27 cellular contexts compared by ENCODE assay signal in the genomic region with DNA sequence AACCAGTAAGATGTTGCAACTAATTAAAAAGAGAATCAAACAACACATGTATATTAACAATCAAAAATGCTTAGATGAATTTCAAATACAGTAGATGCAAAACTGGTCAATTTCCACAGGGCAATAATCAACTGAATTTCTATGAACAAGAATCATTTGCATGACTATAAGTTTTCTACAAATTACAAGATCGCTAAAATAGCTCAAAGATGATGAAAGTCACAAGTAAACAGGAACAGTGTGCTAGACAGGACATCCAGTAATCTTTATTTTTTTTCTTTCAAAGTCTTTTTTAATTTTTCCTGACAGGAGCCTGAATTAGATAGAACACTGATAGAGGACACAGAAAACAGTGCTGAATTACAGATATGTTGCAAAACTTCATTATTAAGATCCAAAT.
A peak's percentile ranks its signal among the peaks of the same experiment; 100 is the strongest.
DNase-seq lines count a peak whose midpoint lies in the region; ATAC-seq, FAIRE-seq and TF ChIP-seq lines count a peak whose summit lies in the region.
"Had no signal": no experiment of that assay in that cellular context is flagged by ENCODE, and none has a peak within 500 bp of the region (broad histone marks: within the 10 kb centered on the region; RNA-seq: fewer than 3 reads in every experiment).

No MANE protein-coding gene starts in this region.

- DNase-seq in naive thymus-derived CD4-positive, alpha-beta T cell, result no peak
- no peak for DNase-seq in adrenal gland
- no peak for DNase-seq in HTR-8/SVneo (ENCODE audit: insufficient read length, low spot score)
- no peak for DNase-seq in colonic mucosa
- DNase-seq in NCI-H510A (lab: John Stamatoyannopoulos, UW), result no peak
- DNase-seq: activated CD4-positive, CD25-positive, alpha-beta regulatory T cell treated with anti-CD3 and anti-CD28 coated beads, Interleukin-2, amount 50 U/mL, for 72 hours; anterior cingulate cortex; C1 segment of cervical spinal cord; Caco-2; erythroblast; H9; heart left ventricle; lower lobe of right lung; mucosa of descending colon; NCI-H2081 treated with DMSO at 0.1 percent for 48 hours; NCI-H345; NCI-H774; OCI-M1; pancreas; stimulated activated CD4-positive, alpha-beta T cell treated with anti-CD3 and anti-CD28 coated beads, Interleukin-2, amount 100 ng/mL, for 48 hours; upper lobe of right lung had no signal

- H3K4me3 Mint-ChIP-seq in naive thymus-derived CD4-positive, alpha-beta T cell, result no peak overlapping the region
- H3K4me3 Mint-ChIP-seq: activated CD4-positive, alpha-beta memory T cell treated with anti-CD3 and anti-CD28 coated beads for 36 hours; activated T-helper 17 cell treated with anti-CD3 and anti-CD28 coated beads, Interleukin-2, amount 50 U/mL, for 72 hours; H9 had no signal

- H3K9ac ChIP-seq in OCI-LY1 (ENCODE audit: low read length) (no peak overlapping the region), colonic mucosa (ENCODE audit: low read depth in 2 of 2, low read length in 2 of 2) (no peak overlapping the region)

- H3K4me3 ChIP-seq in OCI-LY1 (ENCODE audit: low read depth, low read length, poor library complexity, severe bottlenecking), result no peak overlapping the region
- no peak overlapping the region for H3K4me3 ChIP-seq in naive thymus-derived CD4-positive, alpha-beta T cell (ENCODE audit: low read length)
- H3K4me3 ChIP-seq in adrenal gland, result no peak overlapping the region
- H3K4me3 ChIP-seq in colonic mucosa, result no peak overlapping the region
- H3K4me3 ChIP-seq: heart left ventricle, lower lobe of right lung, mucosa of descending colon, pancreas, upper lobe of right lung had no signal

- H3F3A ChIP-seq in OCI-LY1 (ENCODE audit: insufficient read depth, low read length), result no peaks in the 10 kb centered on the region

- peaks cover 22% of the 10 kb centered on the region for H3K4me1 ChIP-seq in OCI-LY1 (ENCODE audit: insufficient read depth, low read length, severe bottlenecking)
- H3K4me1 ChIP-seq in naive thymus-derived CD4-positive, alpha-beta T cell (ENCODE audit: control insufficient read depth in 2 of 2, insufficient read depth in 2 of 2, low read length in 2 of 2), result peaks cover 0 to 8% of the 10 kb centered on the region in 2 donors
- no peaks in the 10 kb centered on the region for H3K4me1 ChIP-seq in adrenal gland (replicated peaks in 1 of 2)
- no peaks in the 10 kb centered on the region for H3K4me1 ChIP-seq in colonic mucosa
- H3K4me1 ChIP-seq: Caco-2, lower lobe of right lung, pancreas, upper lobe of right lung had no signal

- peak overlapping the region; percentile 40 for H3K4me2 ChIP-seq in OCI-LY1 (ENCODE audit: low read length)

- H3K27me3 Mint-ChIP-seq in naive thymus-derived CD4-positive, alpha-beta T cell, result peaks cover 0 to 14% (median 3%) of the 10 kb centered on the region in 5 donors
- H3K27me3 Mint-ChIP-seq: activated CD4-positive, alpha-beta memory T cell treated with anti-CD3 and anti-CD28 coated beads for 36 hours; activated T-helper 17 cell treated with anti-CD3 and anti-CD28 coated beads, Interleukin-2, amount 50 U/mL, for 72 hours had no signal

- no peaks in the 10 kb centered on the region for H3K36me3 Mint-ChIP-seq in naive thymus-derived CD4-positive, alpha-beta T cell
- H3K36me3 Mint-ChIP-seq: activated CD4-positive, alpha-beta memory T cell treated with anti-CD3 and anti-CD28 coated beads for 36 hours; activated naive CD4-positive, alpha-beta T cell treated with anti-CD3 and anti-CD28 coated beads, Interleukin-2, amount 50 U/mL, for 72 hours had no signal

- H3K9me3 Mint-ChIP-seq in naive thymus-derived CD4-positive, alpha-beta T cell, result no peaks in the 10 kb centered on the region
- H3K9me3 Mint-ChIP-seq: activated CD4-positive, alpha-beta memory T cell treated with anti-CD3 and anti-CD28 coated beads for 36 hours; activated naive CD4-positive, alpha-beta T cell treated with anti-CD3 and anti-CD28 coated beads, Interleukin-2, amount 50 U/mL, for 72 hours; activated T-helper 17 cell treated with anti-CD3 and anti-CD28 coated beads, Interleukin-2, amount 50 U/mL, for 72 hours; H9 had no signal

- no peaks in the 10 kb centered on the region for H3K79me2 ChIP-seq in OCI-LY1 (ENCODE audit: insufficient read depth, low read length)

- TF ChIP-seq POLR2A in adrenal gland (IDR thresholded peaks at IDR 0.05), result no peak

- POLR2A ChIA-PET in naive thymus-derived CD4-positive, alpha-beta T cell (lab: Charles Lee), result no interaction called here

- no peaks in the 10 kb centered on the region for H3K27me3 ChIP-seq in OCI-LY1 (ENCODE audit: insufficient read depth, low read length)
- H3K27me3 ChIP-seq in naive thymus-derived CD4-positive, alpha-beta T cell (ENCODE audit: control insufficient read depth in 2 of 2, insufficient read depth in 2 of 2, low read length in 2 of 2), result no peaks in the 10 kb centered on the region
- no peaks in the 10 kb centered on the region for H3K27me3 ChIP-seq in adrenal gland
- no peaks in the 10 kb centered on the region for H3K27me3 ChIP-seq in colonic mucosa
- H3K27me3 ChIP-seq: heart left ventricle, pancreas, upper lobe of right lung had no signal

- peaks cover 0 to 4% (median 1%) of the 10 kb centered on the region in 7 donors for H3K4me1 Mint-ChIP-seq in naive thymus-derived CD4-positive, alpha-beta T cell
- H3K4me1 Mint-ChIP-seq: activated T-helper 17 cell treated with anti-CD3 and anti-CD28 coated beads, Interleukin-2, amount 50 U/mL, for 72 hours; H9 had no signal

- no peaks in the 10 kb centered on the region; the same call in 1 of the 2 replicates for H3K9me3 ChIP-seq in OCI-LY1 (ENCODE audit: low read length)
- H3K9me3 ChIP-seq in naive thymus-derived CD4-positive, alpha-beta T cell (ENCODE audit: control insufficient read depth in 2 of 3, low read length in 3 of 3), result no peaks in the 10 kb centered on the region
- H3K9me3 ChIP-seq in adrenal gland (replicated peaks in 1 of 3), result no peaks in the 10 kb centered on the region
- no peaks in the 10 kb centered on the region for H3K9me3 ChIP-seq in colonic mucosa
- H3K9me3 ChIP-seq: Caco-2, heart left ventricle, lower lobe of right lung, mucosa of descending colon, pancreas, upper lobe of right lung had no signal

- peak overlapping the region; percentile 86 for H3K27ac ChIP-seq in OCI-LY1 (ENCODE audit: low read depth, low read length, poor library complexity, severe bottlenecking)
- H3K27ac ChIP-seq in naive thymus-derived CD4-positive, alpha-beta T cell (ENCODE audit: low read depth, low read length), result no peak overlapping the region
- H3K27ac ChIP-seq in adrenal gland, result no peak overlapping the region
- no peak overlapping the region for H3K27ac ChIP-seq in colonic mucosa
- H3K27ac ChIP-seq: heart left ventricle, lower lobe of right lung, pancreas, upper lobe of right lung had no signal

- no peak overlapping the region for H2AFZ ChIP-seq in OCI-LY1 (ENCODE audit: low read length)

- CTCF ChIA-PET in naive thymus-derived CD4-positive, alpha-beta T cell (lab: Charles Lee), result interaction anchor here (0.5 kb wide), 1 partner anchor 316 kb away, joined by 3 read pairs; no protein-coding TSS in a partner anchor

- FAIRE-seq in HTR-8/SVneo (lab: Jason Lieb, UNC), result no peak
- FAIRE-seq: pancreas had no signal

- ATAC-seq in GM18909 (IDR thresholded peaks at IDR 0.05; ENCODE audit: poor library complexity, unreplicated experiment) (peak; percentile 4), HG02981 (IDR thresholded peaks at IDR 0.05; ENCODE audit: unreplicated experiment) (peak; percentile 10)
- ATAC-seq in naive thymus-derived CD4-positive, alpha-beta T cell, result peak; percentile 29
- ATAC-seq: heart left ventricle, lower lobe of right lung, upper lobe of right lung had no signal

- H3K9me2 ChIP-seq in OCI-LY1 (ENCODE audit: low read depth, low read length), result no peaks in the 10 kb centered on the region

- TF ChIP-seq CTCF in OCI-LY1 (IDR thresholded peaks at IDR 0.05; ENCODE audit: low read length) (no peak), adrenal gland (IDR thresholded peaks at IDR 0.05) (no peak), colonic mucosa (IDR thresholded peaks at IDR 0.05) (no peak)

- no peaks in the 10 kb centered on the region for H4K20me1 ChIP-seq in OCI-LY1 (ENCODE audit: insufficient read depth, low read length)

- H3K36me3 ChIP-seq in OCI-LY1 (ENCODE audit: insufficient read depth, low read length), result no peaks in the 10 kb centered on the region
- no peaks in the 10 kb centered on the region for H3K36me3 ChIP-seq in naive thymus-derived CD4-positive, alpha-beta T cell (ENCODE audit: control insufficient read depth in 2 of 3, insufficient read depth in 3 of 3, low read length in 3 of 3)
- H3K36me3 ChIP-seq in adrenal gland (replicated peaks in 1 of 2), result no peaks in the 10 kb centered on the region
- no peaks in the 10 kb centered on the region for H3K36me3 ChIP-seq in colonic mucosa
- H3K36me3 ChIP-seq: heart left ventricle, lower lobe of right lung, pancreas, upper lobe of right lung had no signal

- WGBS in adrenal gland, 4 donors, result 63 to 74% (median 71%) methylated on average over 1 of the region's 1 CpG

- intact Hi-C loops in naive thymus-derived CD4-positive, alpha-beta T cell (cut with micrococcal nuclease), result no loop called here
- intact Hi-C loops in adrenal gland (cut with DNase I), result no loop called here
- intact Hi-C loops in colonic mucosa (cut with DNase I), result no loop called here

- no peak overlapping the region for H3K27ac Mint-ChIP-seq in naive thymus-derived CD4-positive, alpha-beta T cell
- H3K27ac Mint-ChIP-seq: activated CD4-positive, alpha-beta memory T cell treated with anti-CD3 and anti-CD28 coated beads for 36 hours; activated naive CD4-positive, alpha-beta T cell treated with anti-CD3 and anti-CD28 coated beads, Interleukin-2, amount 50 U/mL, for 72 hours; activated T-helper 17 cell treated with anti-CD3 and anti-CD28 coated beads, Interleukin-2, amount 50 U/mL, for 72 hours; H9 had no signal
